ENCODE assay signal across 10 cellular contexts in genomic region chr11:102320679-102321078, GRCh38. TPM values are rescaled to one million over a fixed set of nuclear protein-coding genes. Genes with fewer than 3 reads are reported as not detected.
DNase-seq lines count a peak whose midpoint lies in the region; ATAC-seq, FAIRE-seq and TF ChIP-seq lines count a peak whose summit lies in the region.
"Had no signal": no experiment of that assay in that cellular context is flagged by ENCODE, and none has a peak within 500 bp of the region (broad histone marks: within the 10 kb centered on the region; RNA-seq: fewer than 3 reads in every experiment).

No MANE protein-coding gene starts in this region.

- H3K4me1 Mint-ChIP-seq in CD4-positive, alpha-beta T cell (ENCODE audit: low read depth): peaks cover 74% of the 10 kb centered on the region
- H3K4me1 Mint-ChIP-seq in chondrocyte (ENCODE audit: low read depth): peaks cover 44% of the 10 kb centered on the region
- H3K4me1 Mint-ChIP-seq in natural killer cell treated with Interleukin-12 subunit alpha and Interleukin-12 subunit beta and Interleukin-15 and Interleukin-18, amount 100 ng/mL, for 72 hours (ENCODE audit: low read depth in 2 of 2): peaks cover 52 to 63% of the 10 kb centered on the region in 2 donors

- H3K9me3 Mint-ChIP-seq in CD4-positive, alpha-beta T cell: no peaks in the 10 kb centered on the region
- no peaks in the 10 kb centered on the region for H3K9me3 Mint-ChIP-seq in chondrocyte (ENCODE audit: low read depth)
- peaks cover 3% of the 10 kb centered on the region for H3K9me3 Mint-ChIP-seq in natural killer cell treated with Interleukin-12 subunit alpha and Interleukin-12 subunit beta and Interleukin-15 and Interleukin-18, amount 100 ng/mL, for 72 hours

- no peaks in the 10 kb centered on the region for H3K27me3 ChIP-seq in CD4-positive, alpha-beta T cell (ENCODE audit: control insufficient read depth, insufficient read depth, low read length)

- H3K4me3 ChIP-seq in foreskin fibroblast (ENCODE audit: low read depth in 1 of 2, low read length in 2 of 2): no peak overlapping the region

- peak overlapping the region; percentile 57 for H3K27ac ChIP-seq in CD4-positive, alpha-beta T cell (ENCODE audit: low read depth, low read length)

- FAIRE-seq in HTR-8/SVneo (lab: Jason Lieb, UNC): peak; percentile 54

- CTCF ChIA-PET in CD4-positive, alpha-beta T cell (lab: Charles Lee): interaction anchor here (1.2 to 16.1 kb wide), 4 partner anchors 10 to 33 kb away, joined by 4 to 185 read pairs (median 16); no protein-coding TSS in a partner anchor

- H3K27me3 Mint-ChIP-seq in CD4-positive, alpha-beta T cell: no peaks in the 10 kb centered on the region
- no peaks in the 10 kb centered on the region for H3K27me3 Mint-ChIP-seq in chondrocyte (ENCODE audit: low read depth)
- H3K27me3 Mint-ChIP-seq in natural killer cell treated with Interleukin-12 subunit alpha and Interleukin-12 subunit beta and Interleukin-15 and Interleukin-18, amount 100 ng/mL, for 72 hours: no peaks in the 10 kb centered on the region

- peak overlapping the region; percentile 97 for H3K4me3 Mint-ChIP-seq in CD4-positive, alpha-beta T cell
- H3K4me3 Mint-ChIP-seq in chondrocyte (ENCODE audit: unreplicated experiment): no peak overlapping the region
- peak overlapping the region; percentile 96 for H3K4me3 Mint-ChIP-seq in natural killer cell treated with Interleukin-12 subunit alpha and Interleukin-12 subunit beta and Interleukin-15 and Interleukin-18, amount 100 ng/mL, for 72 hours

- H3K36me3 Mint-ChIP-seq in CD4-positive, alpha-beta T cell (ENCODE audit: low read depth): peaks cover 73% of the 10 kb centered on the region
- H3K36me3 Mint-ChIP-seq in chondrocyte (ENCODE audit: low read depth): no peaks in the 10 kb centered on the region
- peaks cover 37% of the 10 kb centered on the region for H3K36me3 Mint-ChIP-seq in natural killer cell treated with Interleukin-12 subunit alpha and Interleukin-12 subunit beta and Interleukin-15 and Interleukin-18, amount 100 ng/mL, for 72 hours

- no peaks in the 10 kb centered on the region for H3K9me3 ChIP-seq in CD4-positive, alpha-beta T cell (ENCODE audit: control insufficient read depth, low read length)

- intact Hi-C loops in CD4-positive, alpha-beta T cell (cut with DNase I, micrococcal nuclease): no loop called here

- no peak for TF ChIP-seq CTCF in CD4-positive, alpha-beta T cell (IDR thresholded peaks at IDR 0.05)
- TF ChIP-seq CTCF in chondrocyte (IDR thresholded peaks at IDR 0.05): no peak
- no peak for TF ChIP-seq CTCF in foreskin fibroblast (IDR thresholded peaks at IDR 0.05; ENCODE audit: low read depth, low read length)

- POLR2A ChIA-PET in CD4-positive, alpha-beta T cell (lab: Charles Lee): interaction anchor here (0.7 to 9.0 kb wide), 5 partner anchors 14 to 52 kb away, joined by 3 to 156 read pairs (median 5); no protein-coding TSS in a partner anchor

- DNase-seq in CD4-positive, alpha-beta T cell: no peak
- no peak for DNase-seq in HTR-8/SVneo (ENCODE audit: insufficient read length, low spot score)
- no peak for DNase-seq in chondrocyte (ENCODE audit: low spot score)
- DNase-seq in natural killer cell treated with Interleukin-12 subunit alpha and Interleukin-12 subunit beta and Interleukin-15 and Interleukin-18, amount 100 ng/mL, for 72 hours (ENCODE audit: low spot score): no peak
- no peak for DNase-seq in foreskin fibroblast
- no peak for DNase-seq in NCI-H526 (lab: John Stamatoyannopoulos, UW)
- DNase-seq in A172 (ENCODE audit: low spot score): no peak
- DNase-seq in NCI-H2227 treated with DMSO at 0.1 percent for 48 hours (lab: John Stamatoyannopoulos, UW): no peak
- DNase-seq: NCI-H2029, occipital lobe had no signal

- H3K27ac Mint-ChIP-seq in CD4-positive, alpha-beta T cell: peak overlapping the region; percentile 93
- peak overlapping the region; percentile 1 for H3K27ac Mint-ChIP-seq in chondrocyte (ENCODE audit: unreplicated experiment)
- H3K27ac Mint-ChIP-seq in natural killer cell treated with Interleukin-12 subunit alpha and Interleukin-12 subunit beta and Interleukin-15 and Interleukin-18, amount 100 ng/mL, for 72 hours: peak overlapping the region; percentile 86 to 93

- ATAC-seq in CD4-positive, alpha-beta T cell (ENCODE audit: poor library complexity): no peak
- ATAC-seq in natural killer cell treated with Interleukin-12 subunit alpha and Interleukin-12 subunit beta and Interleukin-15 and Interleukin-18, amount 100 ng/mL, for 72 hours: no peak

RNA-seq across cellular contexts. Expression of gene BIRC3, which starts 3.4 kb away (rescaled TPM):
- total RNA-seq in CD4-positive, alpha-beta T cell: 100 to 1,000 TPM; 115 to 124 TPM
- 0.27 to 0.72 TPM (median 0.40 TPM) in 3 replicates for total RNA-seq in chondrocyte
- 10 to 100 TPM; 62.3 to 75.6 TPM for total RNA-seq in natural killer cell treated with Interleukin-12 subunit alpha and Interleukin-12 subunit beta and Interleukin-15 and Interleukin-18, amount 100 ng/mL, for 72 hours
- 7.0 and 11.6 TPM in 2 replicates for total RNA-seq in A172 (2014; rRNA removed; shearing (Covaris generic))

RNA-seq across cellular contexts. Expression of gene BIRC2, which starts 26.3 kb away (rescaled TPM):
- total RNA-seq in CD4-positive, alpha-beta T cell: 100 to 1,000 TPM; 107 to 109 TPM
- 43.1 to 55.2 TPM (median 45.6 TPM) in 3 replicates for total RNA-seq in chondrocyte
- total RNA-seq in natural killer cell treated with Interleukin-12 subunit alpha and Interleukin-12 subunit beta and Interleukin-15 and Interleukin-18, amount 100 ng/mL, for 72 hours: 10 to 100 TPM; 41.4 to 47.0 TPM
- 54.8 and 77.1 TPM in 2 replicates for total RNA-seq in A172 (2014; rRNA removed; shearing (Covaris generic))

Comparison
In these comparisons a context has a peak if more than half of its experiments do, and no peak if none do; other contexts are left out.
1. H3K27ac Mint-ChIP-seq: peak in every context shown above with its lines; median percentile 93 in CD4-positive, alpha-beta T cell; 90 in natural killer cell treated with Interleukin-12 subunit alpha and Interleukin-12 subunit beta and Interleukin-15 and Interleukin-18, amount 100 ng/mL, for 72 hours; 1 in chondrocyte.